8 cellular contexts compared by ENCODE assay signal in the genomic region with DNA sequence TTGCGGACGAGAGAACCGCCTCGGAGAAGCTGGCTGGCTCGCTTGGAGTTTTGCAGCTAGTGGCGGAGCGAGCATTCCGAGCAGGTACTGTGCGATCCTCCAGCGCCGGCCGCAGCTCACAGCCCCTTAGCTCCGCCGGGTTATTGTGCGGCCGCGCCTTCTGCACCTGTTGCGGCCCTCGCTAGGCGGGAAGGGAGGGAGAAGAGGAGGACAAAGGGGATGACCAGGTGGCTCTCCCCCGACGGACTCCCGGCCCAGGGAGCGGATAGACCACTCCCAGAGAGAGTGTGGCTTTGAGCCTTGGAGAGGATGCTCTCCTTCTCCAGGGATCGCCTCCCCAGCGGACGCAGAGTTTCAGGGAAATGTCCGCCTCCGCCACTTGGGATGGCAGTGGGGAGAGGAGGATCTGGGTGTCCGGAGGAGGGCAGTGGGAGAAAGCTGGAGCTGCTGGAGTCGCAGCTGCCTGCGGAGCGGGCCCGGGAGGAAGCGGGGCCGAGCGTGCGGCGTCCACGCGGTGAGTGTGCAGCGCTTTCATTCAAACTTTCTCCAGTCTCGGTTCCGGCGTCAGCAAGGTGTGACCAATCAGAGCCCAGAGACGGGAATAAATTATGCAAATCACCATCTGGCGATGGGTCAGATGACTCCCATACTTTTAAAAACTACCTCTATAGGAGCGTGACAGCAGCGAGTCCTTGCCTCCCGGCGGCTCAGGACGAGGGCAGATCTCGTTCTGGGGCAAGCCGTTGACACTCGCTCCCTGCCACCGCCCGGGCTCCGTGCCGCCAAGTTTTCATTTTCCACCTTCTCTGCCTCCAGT. TPM values are rescaled to one million over a fixed set of nuclear protein-coding genes. Genes with fewer than 3 reads are reported as not detected.
A peak's percentile ranks its signal among the peaks of the same experiment; 100 is the strongest.
DNase-seq lines count a peak whose midpoint lies in the region; ATAC-seq and TF ChIP-seq lines count a peak whose summit lies in the region.

A gene (plus strand): TSS at position 681 of the 817 bp plus-strand sequence. CDS start 252 bp downstream, outside the sequence.

- peak; percentile 61 for DNase-seq in activated naive CD8-positive, alpha-beta T cell treated with anti-CD3 and anti-CD28 coated beads for 36 hours
- DNase-seq in right cardiac atrium: peak in 2 of 3 donors; percentile 20 to 52

- H3K9ac ChIP-seq in OCI-LY3 (ENCODE audit: low read length) (no peak within 1 kb of the TSS), rectal smooth muscle tissue (ENCODE audit: low read length) (no peak within 1 kb of the TSS)

- H3K27ac ChIP-seq in ACC112 (ENCODE audit: low read depth, low read length) (no peak within 1 kb of the TSS), OCI-LY3 (ENCODE audit: low read length) (no peak within 1 kb of the TSS), right cardiac atrium (ENCODE audit: low read length) (no peak within 1 kb of the TSS), rectal smooth muscle tissue (ENCODE audit: low read depth, low read length) (no peak within 1 kb of the TSS)

- no peaks in the 10 kb centered on the region for H4K20me1 ChIP-seq in OCI-LY3 (ENCODE audit: insufficient read depth, low read length)

- peaks cover 80% of the 10 kb centered on the region for H3K27me3 Mint-ChIP-seq in activated naive CD8-positive, alpha-beta T cell treated with anti-CD3 and anti-CD28 coated beads for 36 hours

- H3K4me3 Mint-ChIP-seq in activated naive CD8-positive, alpha-beta T cell treated with anti-CD3 and anti-CD28 coated beads for 36 hours: peak within 1 kb of the TSS; percentile 75

- H3K4me3 ChIP-seq in ACC112 (ENCODE audit: low read depth, low read length) (peak within 1 kb of the TSS; percentile 72), OCI-LY3 (ENCODE audit: low read length) (peak within 1 kb of the TSS; percentile 51), right cardiac atrium (ENCODE audit: low read length) (peak within 1 kb of the TSS; percentile 33), rectal smooth muscle tissue (ENCODE audit: low read length) (peak within 1 kb of the TSS; percentile 56)

- H3K27me3 ChIP-seq in ACC112 (ENCODE audit: insufficient read depth, low read length) (peaks cover 15% of the 10 kb centered on the region), OCI-LY3 (ENCODE audit: low read depth, low read length) (peaks cover 26% of the 10 kb centered on the region), right cardiac atrium (ENCODE audit: control insufficient read depth, insufficient read depth) (no peaks in the 10 kb centered on the region), rectal smooth muscle tissue (ENCODE audit: control insufficient read depth, insufficient read depth, low read length) (peaks cover 17% of the 10 kb centered on the region)

- H2AFZ ChIP-seq in ACC112 (ENCODE audit: low read length, unreplicated experiment): peak within 1 kb of the TSS; percentile 51
- no peak within 1 kb of the TSS for H2AFZ ChIP-seq in OCI-LY3 (ENCODE audit: low read depth, low read length)

- H3K36me3 ChIP-seq in ACC112 (ENCODE audit: insufficient read depth, low read length) (no peaks in the 10 kb centered on the region), OCI-LY3 (replicated peaks; ENCODE audit: low read depth, low read length) (no peaks in the 10 kb centered on the region), rectal smooth muscle tissue (ENCODE audit: control insufficient read depth, insufficient read depth, low read length) (no peaks in the 10 kb centered on the region)

- peak; percentile 77 for ATAC-seq in GM18868 (IDR thresholded peaks at IDR 0.05; ENCODE audit: unreplicated experiment)
- ATAC-seq in HG03521 (IDR thresholded peaks at IDR 0.05; ENCODE audit: unreplicated experiment): peak; percentile 58
- peak; percentile 56 to 60 for ATAC-seq in right cardiac atrium
- ATAC-seq in HG03439 (IDR thresholded peaks at IDR 0.05; ENCODE audit: unreplicated experiment): no peak

- H3K4me1 ChIP-seq in ACC112 (ENCODE audit: control insufficient read depth, insufficient read depth, low read length, unreplicated experiment) (peaks cover 17% of the 10 kb centered on the region), OCI-LY3 (ENCODE audit: low read length) (peaks cover 55% of the 10 kb centered on the region), right cardiac atrium (ENCODE audit: control insufficient read depth, insufficient read depth, low read length) (peaks cover 5% of the 10 kb centered on the region), rectal smooth muscle tissue (ENCODE audit: control insufficient read depth, insufficient read depth, low read length) (no peaks in the 10 kb centered on the region)

- H3K4me2 ChIP-seq in OCI-LY3 (ENCODE audit: low read length): peak within 1 kb of the TSS; percentile 60

- H3K4me1 Mint-ChIP-seq in activated naive CD8-positive, alpha-beta T cell treated with anti-CD3 and anti-CD28 coated beads for 36 hours: peaks cover 27% of the 10 kb centered on the region

- H3K79me2 ChIP-seq in ACC112 (ENCODE audit: control insufficient read depth, insufficient read depth, low read length, unreplicated experiment) (no peaks in the 10 kb centered on the region), OCI-LY3 (ENCODE audit: low read length) (no peaks in the 10 kb centered on the region)

- intact Hi-C loops in right cardiac atrium (cut with DNase I): loop anchor here (2.0 to 10.0 kb wide), 3 partner anchors 293 to 297 kb away; no protein-coding TSS in a partner anchor

- H3K27ac Mint-ChIP-seq in activated naive CD8-positive, alpha-beta T cell treated with anti-CD3 and anti-CD28 coated beads for 36 hours: no peak within 1 kb of the TSS

- no peak for TF ChIP-seq CTCF in OCI-LY3 (IDR thresholded peaks at IDR 0.05; ENCODE audit: low read depth, low read length)

- under 1% methylated on average over 59 of the region's 59 CpGs for WGBS in right cardiac atrium

- no peaks in the 10 kb centered on the region for H3K36me3 Mint-ChIP-seq in activated naive CD8-positive, alpha-beta T cell treated with anti-CD3 and anti-CD28 coated beads for 36 hours

- H3K9me3 ChIP-seq in OCI-LY3 (ENCODE audit: insufficient read depth, low read length) (no peaks in the 10 kb centered on the region), right cardiac atrium (ENCODE audit: control insufficient read depth, low read length) (no peaks in the 10 kb centered on the region)

- H3K9me3 Mint-ChIP-seq in activated naive CD8-positive, alpha-beta T cell treated with anti-CD3 and anti-CD28 coated beads for 36 hours: no peaks in the 10 kb centered on the region

RNA-seq across cellular contexts. Expression of the gene that starts here (rescaled TPM):
- total RNA-seq in activated naive CD8-positive, alpha-beta T cell treated with anti-CD3 and anti-CD28 coated beads for 36 hours: under 1 TPM; 0.45 to 0.64 TPM
- 1 to 10 TPM in 1 of 4 donors, under 1 TPM in 3; 0.03 to 2.1 (median 0.19) TPM for total RNA-seq in right cardiac atrium
- polyA plus RNA-seq in right cardiac atrium: 0.07 TPM

Comparison
In these comparisons a context has a peak if more than half of its experiments do, and no peak if none do; other contexts are left out.
1. Peak in DNase-seq in activated naive CD8-positive, alpha-beta T cell treated with anti-CD3 and anti-CD28 coated beads for 36 hours; RNA of the gene not detected or under 1 TPM.